8 cellular contexts compared by ENCODE assay signal in the genomic region with DNA sequence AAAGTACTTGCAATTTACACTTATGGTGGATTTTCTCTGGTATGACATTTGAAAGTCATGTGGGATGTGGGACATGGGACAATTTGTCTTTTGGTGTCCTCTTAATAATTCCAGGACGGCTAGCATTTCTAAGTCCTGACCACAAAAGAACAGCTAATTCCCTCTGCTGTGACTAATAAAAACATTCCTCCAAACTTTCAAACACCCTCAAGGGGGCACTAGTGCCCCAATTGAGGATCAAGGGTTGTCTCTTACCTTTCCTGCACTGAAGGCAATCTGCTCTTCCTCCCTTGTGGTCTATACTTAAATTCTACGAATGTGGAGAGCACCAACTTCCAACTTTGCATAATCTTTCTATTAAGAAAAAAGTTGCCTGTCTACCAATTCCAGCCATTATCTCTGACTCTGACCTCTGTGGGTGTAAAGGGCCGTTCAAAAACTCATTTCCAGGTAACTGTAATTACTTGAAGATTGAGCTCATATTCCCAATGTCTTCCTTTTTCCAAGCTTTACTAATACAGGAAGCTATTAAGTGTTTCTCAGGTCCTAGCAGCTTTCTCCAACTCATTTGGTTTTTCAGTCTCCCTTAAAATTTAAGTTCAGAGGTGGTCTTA.
A peak's percentile ranks its signal among the peaks of the same experiment; 100 is the strongest.
DNase-seq lines count a peak whose midpoint lies in the region; ATAC-seq, FAIRE-seq and TF ChIP-seq lines count a peak whose summit lies in the region.

No MANE protein-coding gene starts in this region.

- intact Hi-C loops in right lobe of liver (cut with DNase I), result no loop called here

- DNase-seq in GM03348 (ENCODE audit: low spot score) (peak; percentile 73), HTR-8/SVneo (ENCODE audit: insufficient read length, low spot score) (peak; percentile 8), T-helper 1 cell (peak in 4 of 5 donors; percentile 18 to 77 (median 30)), bronchial epithelial cell (ENCODE audit: low read depth) (peak; percentile 70), right lobe of liver (no peak), stromal cell of bone marrow (ENCODE audit: low read depth) (peak; percentile 60), GOT3 (lab: John Stamatoyannopoulos, UW) (no peak)

- H3K27me3 ChIP-seq in bronchial epithelial cell (ENCODE audit: control insufficient read depth, insufficient read depth, low read length) (no peaks in the 10 kb centered on the region), right lobe of liver (no peaks in the 10 kb centered on the region)

- no peaks in the 10 kb centered on the region for H3K36me3 ChIP-seq in bronchial epithelial cell (ENCODE audit: control insufficient read depth, insufficient read depth, low read length)
- H3K36me3 ChIP-seq in right lobe of liver, result no peaks in the 10 kb centered on the region

- no peak for FAIRE-seq in HTR-8/SVneo (lab: Jason Lieb, UNC)
- no peak for FAIRE-seq in bronchial epithelial cell (lab: Jason Lieb, UNC)

- peak; percentile 68 for ATAC-seq in GM21528 (IDR thresholded peaks at IDR 0.05; ENCODE audit: low FRiP score, unreplicated experiment)
- ATAC-seq in right lobe of liver, result peak; percentile 65 to 82 (median 70)

- no peak for TF ChIP-seq POLR2A in right lobe of liver (IDR thresholded peaks at IDR 0.05)

- peak; percentile 62 for TF ChIP-seq CTCF in bronchial epithelial cell (IDR thresholded peaks at IDR 0.05; ENCODE audit: insufficient read depth, low read length, severe bottlenecking)
- peak; percentile 37 to 57 (median 47) for TF ChIP-seq CTCF in right lobe of liver (IDR thresholded peaks at IDR 0.05)

- H3K4me1 ChIP-seq in right lobe of liver, result no peaks in the 10 kb centered on the region

- H3K27ac ChIP-seq in right lobe of liver, result no peak overlapping the region

- 28% methylated on average over 3 of the region's 3 CpGs for WGBS in right lobe of liver (ENCODE audit: insufficient coverage, low coverage, low lambda C conversion rate, missing lambda C conversion rate)

- H3K4me3 ChIP-seq in bronchial epithelial cell (ENCODE audit: low read depth, low read length) (no peak overlapping the region), right lobe of liver (no peak overlapping the region)

- no peaks in the 10 kb centered on the region for H3K9me3 ChIP-seq in right lobe of liver

Comparison
In these comparisons a context has a peak if more than half of its experiments do, and no peak if none do; other contexts are left out.
1. DNase-seq: peak in GM03348 (single experiment), HTR-8/SVneo (single experiment), T-helper 1 cell (4 of 5), bronchial epithelial cell (single experiment) and stromal cell of bone marrow (single experiment); none in right lobe of liver (0 of 3) and GOT3 (single experiment).